In genomic region chr17:79835470-79835899, GRCh38 we compare ENCODE assay signal across 14 cellular contexts. TPM values are rescaled to one million over a fixed set of nuclear protein-coding genes. Genes with fewer than 3 reads are reported as not detected.
A peak's percentile ranks its signal among the peaks of the same experiment; 100 is the strongest.
DNase-seq lines count a peak whose midpoint lies in the region; ATAC-seq and TF ChIP-seq lines count a peak whose summit lies in the region.
"Had no signal": no experiment of that assay in that cellular context is flagged by ENCODE, and none has a peak within 500 bp of the region (broad histone marks: within the 10 kb centered on the region; RNA-seq: fewer than 3 reads in every experiment).

No MANE protein-coding gene starts in this region.

- DNase-seq in Calu3 (no peak), neuronal stem cell (ENCODE audit: low spot score) (no peak), Kasumi-1 (lab: John Stamatoyannopoulos, UW) (no peak), OCI-M1 (lab: John Stamatoyannopoulos, UW) (no peak)
- no peak for DNase-seq in effector memory CD8-positive, alpha-beta T cell
- DNase-seq: activated CD4-positive, alpha-beta T cell treated with anti-CD3 and anti-CD28 coated beads for 1 hour; foreskin melanocyte had no signal

- no peak overlapping the region for H2BK5ac ChIP-seq in neuronal stem cell (ENCODE audit: low read length)

- H3K4me2 ChIP-seq in KMS-11 = peak overlapping the region; percentile 93; the same call in 1 of the 2 replicates
- H3K4me2 ChIP-seq in neuronal stem cell (ENCODE audit: insufficient read depth, low read length, poor library complexity, severe bottlenecking) = peak overlapping the region; percentile 43

- peak overlapping the region; percentile 95 for H3K18ac ChIP-seq in neuronal stem cell (ENCODE audit: low read length)

- peak overlapping the region; percentile 50 for H3K4me3 Mint-ChIP-seq in Calu3 (ENCODE audit: low read depth, unreplicated experiment)
- peak overlapping the region; percentile 65 to 68 for H3K4me3 Mint-ChIP-seq in effector memory CD8-positive, alpha-beta T cell
- H3K4me3 Mint-ChIP-seq: activated naive CD8-positive, alpha-beta T cell treated with anti-CD3 and anti-CD28 coated beads, Interleukin-2, amount 10 ng/mL, durations not matched to agents 7 days and 5 days had no signal

- H3K4me3 ChIP-seq in KMS-11 (IDR thresholded peaks at IDR 0.05; ENCODE audit: insufficient read depth, low read depth, low read length) (no peak overlapping the region), neuronal stem cell (ENCODE audit: low read length in 2 of 2) (no peak overlapping the region)
- H3K4me3 ChIP-seq: right atrium auricular region, tibial nerve had no signal

- H2AFZ ChIP-seq in KMS-11 (ENCODE audit: low read depth) = no peak overlapping the region
- no peak overlapping the region for H2AFZ ChIP-seq in neuronal stem cell (ENCODE audit: low read length)

- H3K4ac ChIP-seq in neuronal stem cell (ENCODE audit: low read length) = no peak overlapping the region

- peak overlapping the region; percentile 63 for H2BK12ac ChIP-seq in neuronal stem cell (ENCODE audit: low read length)

- CTCF ChIA-PET in Calu3 (lab: Charles Lee) = interaction anchor here (0.6 to 1.9 kb wide), 5 partner anchors 9 to 81 kb away, joined by 3 to 4 read pairs (median 3); no protein-coding TSS in a partner anchor

- H3K4me1 ChIP-seq in KMS-11 (ENCODE audit: low read depth, poor library complexity, severe bottlenecking) (peaks cover 25% of the 10 kb centered on the region), neuronal stem cell (ENCODE audit: control insufficient read depth in 2 of 2, insufficient read depth in 1 of 2, low read depth in 1 of 2, low read length in 2 of 2) (peaks cover 33 to 51% of the 10 kb centered on the region in 2 donors)

- H3K79me2 ChIP-seq in KMS-11 (ENCODE audit: insufficient read depth, low read depth) = peaks cover 31% of the 10 kb centered on the region

- no CpG with 5 or more reads among the region's 13 CpGs for WGBS in neuronal stem cell (ENCODE audit: extremely low coverage in 2 of 2, insufficient read length in 2 of 2, insufficient replicate concordance in 1 of 2), 2 donors

- no peaks in the 10 kb centered on the region for H4K20me1 ChIP-seq in KMS-11 (ENCODE audit: insufficient read depth)

- peaks cover 6% of the 10 kb centered on the region for H3K27me3 ChIP-seq in KMS-11 (ENCODE audit: insufficient read depth, low read depth)
- peaks cover 9 to 58% (median 23%) of the 10 kb centered on the region in 3 experiments for H3K27me3 ChIP-seq in neuronal stem cell (ENCODE audit: control insufficient read depth in 3 of 3, insufficient read depth in 3 of 3, low read depth in 1 of 3, low read length in 3 of 3)

- no peak overlapping the region for H4K91ac ChIP-seq in neuronal stem cell (ENCODE audit: low read depth, low read length, poor library complexity)

- TF ChIP-seq CTCF in Calu3 (IDR thresholded peaks at IDR 0.05; ENCODE audit: unreplicated experiment) (no peak), KMS-11 (conservative IDR thresholded peaks at IDR 0.05; ENCODE audit: low read depth, low read length) (no peak)

- ATAC-seq in effector memory CD8-positive, alpha-beta T cell (replicated peaks) = no peak
- ATAC-seq in HG02981 (IDR thresholded peaks at IDR 0.05; ENCODE audit: unreplicated experiment) = no peak
- no peak for ATAC-seq in GM19395 (IDR thresholded peaks at IDR 0.05; ENCODE audit: unreplicated experiment)
- ATAC-seq: T-cell had no signal

- H3K79me1 ChIP-seq in neuronal stem cell (ENCODE audit: low read depth, low read length) = peaks cover 3% of the 10 kb centered on the region

- H3K27ac ChIP-seq in KMS-11 = no peak overlapping the region
- H3K27ac ChIP-seq in neuronal stem cell (replicated peaks; ENCODE audit: low read length) = no peak overlapping the region
- H3K27ac ChIP-seq: tibial nerve had no signal

- H2AK5ac ChIP-seq in neuronal stem cell (ENCODE audit: low read depth, low read length) = peak overlapping the region; percentile 89

- H3K14ac ChIP-seq in neuronal stem cell (ENCODE audit: low read length) = no peak overlapping the region

- H3K36me3 Mint-ChIP-seq in Calu3 (ENCODE audit: insufficient read depth, unreplicated experiment) = peaks cover 91% of the 10 kb centered on the region
- peaks cover 69% of the 10 kb centered on the region for H3K36me3 Mint-ChIP-seq in effector memory CD8-positive, alpha-beta T cell (ENCODE audit: insufficient read depth)

- H3K27me3 Mint-ChIP-seq in Calu3 (ENCODE audit: unreplicated experiment) = peaks cover 12% of the 10 kb centered on the region
- peaks cover 5 to 7% of the 10 kb centered on the region in 2 donors for H3K27me3 Mint-ChIP-seq in effector memory CD8-positive, alpha-beta T cell

- H3K36me3 ChIP-seq in KMS-11 (ENCODE audit: insufficient read depth) (no peaks in the 10 kb centered on the region), neuronal stem cell (replicated peaks in 1 of 2; ENCODE audit: control insufficient read depth in 2 of 2, insufficient read depth in 2 of 2, low read length in 2 of 2) (peaks cover 0 to 51% of the 10 kb centered on the region in 2 donors)

- no peak overlapping the region for H4K8ac ChIP-seq in neuronal stem cell (ENCODE audit: low read depth, low read length)

- H3K23ac ChIP-seq in neuronal stem cell (ENCODE audit: low read depth, low read length, poor library complexity) = peak overlapping the region; percentile 97

- no peaks in the 10 kb centered on the region for H3K9me3 Mint-ChIP-seq in Calu3 (ENCODE audit: low read depth, unreplicated experiment)
- no peaks in the 10 kb centered on the region for H3K9me3 Mint-ChIP-seq in effector memory CD8-positive, alpha-beta T cell
- H3K9me3 Mint-ChIP-seq: activated naive CD8-positive, alpha-beta T cell treated with anti-CD3 and anti-CD28 coated beads, Interleukin-2, amount 10 ng/mL, durations not matched to agents 7 days and 5 days; T-cell had no signal

- H3K9ac ChIP-seq in KMS-11 (no peak overlapping the region), neuronal stem cell (ENCODE audit: low read depth, low read length, poor library complexity) (no peak overlapping the region)

- H2BK120ac ChIP-seq in neuronal stem cell (ENCODE audit: low read depth, low read length) = peak overlapping the region; percentile 77

- BruUV-seq in Calu3 (replicated peaks; lab: Mats Ljungman, UMichigan) = no TSS peak

- peak overlapping the region; percentile 21 for H3K27ac Mint-ChIP-seq in Calu3 (ENCODE audit: unreplicated experiment)
- H3K27ac Mint-ChIP-seq in effector memory CD8-positive, alpha-beta T cell = peak overlapping the region in 1 of 2 donors; percentile 82
- H3K27ac Mint-ChIP-seq: activated naive CD8-positive, alpha-beta T cell treated with anti-CD3 and anti-CD28 coated beads, Interleukin-2, amount 10 ng/mL, durations not matched to agents 7 days and 5 days; T-cell had no signal

- intact Hi-C loops in Calu3 (cut with micrococcal nuclease; ENCODE audit: unreplicated experiment) = loop anchor here (5.0 kb wide), 1 partner anchor 38 kb away; the partner anchor contains the start of gene CBX8

- H2BK15ac ChIP-seq in neuronal stem cell (ENCODE audit: low read length) = peak overlapping the region; percentile 73

- peaks cover 27% of the 10 kb centered on the region for H3K4me1 Mint-ChIP-seq in Calu3 (ENCODE audit: low read depth, unreplicated experiment)
- H3K4me1 Mint-ChIP-seq in effector memory CD8-positive, alpha-beta T cell (ENCODE audit: low read depth in 2 of 2) = peaks cover 20 to 28% of the 10 kb centered on the region in 2 donors

- peaks cover 0 to 3% of the 10 kb centered on the region in 2 donors for H3K9me3 ChIP-seq in neuronal stem cell (replicated peaks in 1 of 2; ENCODE audit: control insufficient read depth in 2 of 2, insufficient read depth in 1 of 2, low read depth in 1 of 2, low read length in 2 of 2)
- H3K9me3 ChIP-seq: right atrium auricular region, tibial nerve had no signal

RNA-seq across cellular contexts. Expression of gene CBX4, which starts 3.8 kb away (rescaled TPM):
- 40.2 and 46.8 TPM in 2 replicates for total RNA-seq in Calu3 (2022)
- 10.0 TPM for polyA plus RNA-seq in neuronal stem cell (2013, experiment 1 of 2)
- polyA plus RNA-seq in neuronal stem cell (2013, experiment 2 of 2) = 10.0 TPM

RNA-seq across cellular contexts. Expression of gene CBX8, which starts 38.6 kb away (rescaled TPM):
- 11.1 and 11.8 TPM in 2 replicates for total RNA-seq in Calu3 (2022)
- 5.5 TPM for polyA plus RNA-seq in neuronal stem cell (2013, experiment 1 of 2)
- 5.0 TPM for polyA plus RNA-seq in neuronal stem cell (2013, experiment 2 of 2)

RNA-seq across cellular contexts. Expression of gene CBX2, which starts 57.5 kb away (rescaled TPM):
- 6.3 and 8.3 TPM in 2 replicates for total RNA-seq in Calu3 (2022)
- 72.5 TPM for polyA plus RNA-seq in neuronal stem cell (2013, experiment 1 of 2)
- polyA plus RNA-seq in neuronal stem cell (2013, experiment 2 of 2) = 70.8 TPM
